16 cellular contexts compared by ENCODE assay signal in genomic region chr21:29082416-29082815, GRCh38. TPM values are rescaled to one million over a fixed set of nuclear protein-coding genes. Genes with fewer than 3 reads are reported as not detected.
DNase-seq lines count a peak whose midpoint lies in the region; ATAC-seq and TF ChIP-seq lines count a peak whose summit lies in the region.
"Had no signal": no experiment of that assay in that cellular context is flagged by ENCODE, and none has a peak within 500 bp of the region (broad histone marks: within the 10 kb centered on the region; RNA-seq: fewer than 3 reads in every experiment).

No MANE protein-coding gene starts in this region.

- H3K36me3 Mint-ChIP-seq in CD14-positive monocyte: peaks cover 0 to 2% of the 10 kb centered on the region in 2 donors
- no peaks in the 10 kb centered on the region for H3K36me3 Mint-ChIP-seq in WTC11
- peaks cover 6% of the 10 kb centered on the region for H3K36me3 Mint-ChIP-seq in MCF 10A (ENCODE audit: insufficient read depth, unreplicated experiment)

- no peak overlapping the region for H2AFZ ChIP-seq in mesenchymal stem cell (ENCODE audit: low read depth, low read length)
- no peak overlapping the region for H2AFZ ChIP-seq in OCI-LY7 (ENCODE audit: low read length)

- no peaks in the 10 kb centered on the region for H3K9me2 ChIP-seq in OCI-LY7 (ENCODE audit: insufficient read depth, low read length)

- H3K27ac ChIP-seq in mesenchymal stem cell (ENCODE audit: low read length, poor library complexity, severe bottlenecking) (no peak overlapping the region), OCI-LY7 (ENCODE audit: low read depth, low read length, poor library complexity, severe bottlenecking) (no peak overlapping the region)
- H3K27ac ChIP-seq: BLaER1 had no signal

- CTCF ChIA-PET in WTC11 (lab: Charles Lee) (interaction anchor here (0.8 kb wide), 1 partner anchor 294 kb away, joined by 3 read pairs; no protein-coding TSS in a partner anchor), MCF 10A (lab: Yijun Ruan, JAX) (interaction anchor here (0.6 to 1.8 kb wide), 4 partner anchors 82 to 292 kb away, joined by 3 to 8 read pairs (median 3); no protein-coding TSS in a partner anchor), OCI-LY7 (lab: Charles Lee; ENCODE audit: unreplicated experiment) (no interaction called here)

- 96% methylated on average over 2 of the region's 2 CpGs for WGBS in mesenchymal stem cell

- H3K36me3 ChIP-seq in mesenchymal stem cell (ENCODE audit: control insufficient read depth in 1 of 2, insufficient read depth in 2 of 2, low read depth in 1 of 2, low read length in 2 of 2) (peaks cover 0 to 9% of the 10 kb centered on the region in 2 experiments), OCI-LY7 (ENCODE audit: insufficient read depth, low read length) (no peaks in the 10 kb centered on the region)
- H3K36me3 ChIP-seq: BLaER1, MG63 had no signal

- no peak overlapping the region for H4K8ac ChIP-seq in mesenchymal stem cell (ENCODE audit: low read length)

- H3K4me3 ChIP-seq in mesenchymal stem cell (ENCODE audit: insufficient read depth in 1 of 2, low read depth in 1 of 2, low read length in 2 of 2) (no peak overlapping the region), OCI-LY7 (ENCODE audit: low read depth, low read length, poor library complexity, severe bottlenecking) (no peak overlapping the region)
- H3K4me3 ChIP-seq: BLaER1, MG63 had no signal

- H3K9me3 ChIP-seq in mesenchymal stem cell (ENCODE audit: control insufficient read depth, low read length) (no peaks in the 10 kb centered on the region), OCI-LY7 (ENCODE audit: low read length) (no peaks in the 10 kb centered on the region)
- H3K9me3 ChIP-seq: BLaER1, MG63 had no signal

- no peak overlapping the region for H3K14ac ChIP-seq in mesenchymal stem cell (ENCODE audit: low read length in 2 of 2)

- H3K4me3 Mint-ChIP-seq in CD14-positive monocyte: no peak overlapping the region
- H3K4me3 Mint-ChIP-seq in WTC11: no peak overlapping the region
- no peak overlapping the region for H3K4me3 Mint-ChIP-seq in MCF 10A (ENCODE audit: unreplicated experiment)

- POLR2A ChIA-PET in WTC11 (lab: Charles Lee) (no interaction called here), MCF 10A (lab: Yijun Ruan, JAX) (interaction anchor here (1.0 to 1.6 kb wide), 2 partner anchors 9 to 218 kb away, joined by 3 to 13 read pairs; partner anchors contain the start of gene CCT8), OCI-LY7 (lab: Charles Lee) (interaction anchor here (0.6 to 1.2 kb wide), 4 partner anchors 10 to 89 kb away, joined by 3 to 5 read pairs (median 4); no protein-coding TSS in a partner anchor)

- no peak overlapping the region for H2BK5ac ChIP-seq in mesenchymal stem cell (ENCODE audit: low read depth, low read length, poor library complexity, severe bottlenecking)

- H3K23ac ChIP-seq in mesenchymal stem cell (ENCODE audit: low read length in 2 of 2): peak overlapping the region in 1 of 2 experiments; percentile 3

- H3K4me1 ChIP-seq in mesenchymal stem cell (ENCODE audit: control insufficient read depth, insufficient read depth, low read depth, low read length) (peaks cover 8% of the 10 kb centered on the region), OCI-LY7 (ENCODE audit: insufficient read depth, low read length, poor library complexity, severe bottlenecking) (peaks cover 23% of the 10 kb centered on the region)

- no peak overlapping the region for H2BK15ac ChIP-seq in mesenchymal stem cell (ENCODE audit: low read depth, poor library complexity, severe bottlenecking)

- H2BK120ac ChIP-seq in mesenchymal stem cell (ENCODE audit: low read depth, low read length): no peak overlapping the region

- H2BK12ac ChIP-seq in mesenchymal stem cell (ENCODE audit: low read length in 2 of 2): no peak overlapping the region

- peak overlapping the region; percentile 57 for H2AK5ac ChIP-seq in mesenchymal stem cell (ENCODE audit: low read length, severe bottlenecking)

- peak; percentile 86 for ATAC-seq in WTC11
- ATAC-seq in HG03135 (IDR thresholded peaks at IDR 0.05; ENCODE audit: unreplicated experiment): no peak

- H3K4me2 ChIP-seq in mesenchymal stem cell (ENCODE audit: low read length, poor library complexity, severe bottlenecking) (no peak overlapping the region), OCI-LY7 (ENCODE audit: low read length) (no peak overlapping the region)
- H3K4me2 ChIP-seq: BLaER1 had no signal

- BruUV-seq in MCF 10A (replicated peaks; lab: Mats Ljungman, UMichigan) (no TSS peak), OCI-LY7 (replicated peaks; lab: Mats Ljungman, UMichigan) (no TSS peak)

- DNase-seq in CD14-positive monocyte (ENCODE audit: low spot score) (no peak), DMS79 treated with DMSO at 0.1 percent for 48 hours (lab: John Stamatoyannopoulos, UW) (peak; percentile 34), WTC11 (ENCODE audit: low spot score) (no peak), mesenchymal stem cell (no peak), MCF 10A (ENCODE audit: unreplicated experiment) (no peak), NCI-H1694 (lab: John Stamatoyannopoulos, UW) (no peak), OCI-LY7 (ENCODE audit: low spot score) (no peak)
- DNase-seq: DMS53, GOT3, MG63, NCI-H1092, NCI-H345, NCI-H526, SIG-M5 had no signal

- H3K9me3 Mint-ChIP-seq in CD14-positive monocyte (peaks cover 0 to 2% (median 0%) of the 10 kb centered on the region in 7 donors), WTC11 (no peaks in the 10 kb centered on the region), MCF 10A (ENCODE audit: unreplicated experiment) (no peaks in the 10 kb centered on the region)

- intact Hi-C loops in CD14-positive monocyte (cut with micrococcal nuclease): no loop called here
- intact Hi-C loops in MCF 10A (cut with micrococcal nuclease): no loop called here
- intact Hi-C loops in OCI-LY7 (cut with micrococcal nuclease; ENCODE audit: unreplicated experiment): no loop called here

- H3K4me1 Mint-ChIP-seq in CD14-positive monocyte: peaks cover 54% of the 10 kb centered on the region
- peaks cover 6% of the 10 kb centered on the region for H3K4me1 Mint-ChIP-seq in WTC11
- H3K4me1 Mint-ChIP-seq in MCF 10A (ENCODE audit: insufficient read depth, unreplicated experiment): peaks cover 7% of the 10 kb centered on the region

- H3K4ac ChIP-seq in mesenchymal stem cell (ENCODE audit: low read depth in 1 of 2, low read length in 2 of 2): no peak overlapping the region

- no peak for TF ChIP-seq CTCF in CD14-positive monocyte (IDR thresholded peaks at IDR 0.05)
- TF ChIP-seq CTCF in WTC11 (IDR thresholded peaks at IDR 0.05): no peak
- no peak for TF ChIP-seq CTCF in MCF 10A (IDR thresholded peaks at IDR 0.05; ENCODE audit: unreplicated experiment)
- TF ChIP-seq CTCF in OCI-LY7 (conservative IDR thresholded peaks at IDR 0.05; ENCODE audit: low read length): no peak

- H3K79me2 ChIP-seq in OCI-LY7 (ENCODE audit: insufficient read depth, low read depth, low read length): no peaks in the 10 kb centered on the region; the same call in 1 of the 2 replicates

- H3K27me3 Mint-ChIP-seq in CD14-positive monocyte (ENCODE audit: low read depth in 3 of 3) (no peaks in the 10 kb centered on the region), WTC11 (ENCODE audit: low read depth) (peaks cover 27% of the 10 kb centered on the region), MCF 10A (ENCODE audit: insufficient read depth, unreplicated experiment) (no peaks in the 10 kb centered on the region)

- peak overlapping the region; percentile 79 to 94 (median 86) for H3K27ac Mint-ChIP-seq in CD14-positive monocyte
- no peak overlapping the region for H3K27ac Mint-ChIP-seq in WTC11
- H3K27ac Mint-ChIP-seq in MCF 10A (ENCODE audit: low read depth, unreplicated experiment): no peak overlapping the region

- no peaks in the 10 kb centered on the region for H4K20me1 ChIP-seq in OCI-LY7 (ENCODE audit: insufficient read depth, low read length)
- H4K20me1 ChIP-seq: BLaER1 had no signal

- no peak overlapping the region for H3K9ac ChIP-seq in mesenchymal stem cell (ENCODE audit: low read length)
- H3K9ac ChIP-seq: BLaER1 had no signal

- H3K79me1 ChIP-seq in mesenchymal stem cell (replicated peaks; ENCODE audit: low read length, poor library complexity, severe bottlenecking): no peaks in the 10 kb centered on the region

- no peak overlapping the region for H3K18ac ChIP-seq in mesenchymal stem cell (ENCODE audit: low read depth in 1 of 2, low read length in 2 of 2)

- no peaks in the 10 kb centered on the region for H3K27me3 ChIP-seq in mesenchymal stem cell (ENCODE audit: control insufficient read depth in 1 of 2, insufficient read depth in 1 of 2, low read length in 2 of 2)
- H3K27me3 ChIP-seq: BLaER1, MG63 had no signal

- H4K91ac ChIP-seq in mesenchymal stem cell (ENCODE audit: low read length): no peak overlapping the region

TF ChIP-seq in WTC11, 78 proteins besides CTCF, POLR2A, EP300 and RAD21 (continues in another document):
- no peak for TF ChIP-seq ZNF263 (CRISPR knock-in tag; IDR thresholded peaks at IDR 0.05; ENCODE audit: low read depth)
- TF ChIP-seq ZNF512 (CRISPR knock-in tag; IDR thresholded peaks at IDR 0.05; ENCODE audit: borderline replicate concordance): no peak

RNA-seq across cellular contexts. Expression of gene CCT8, which starts 9.0 kb away (rescaled TPM):
- 100 to 1,000 TPM; 169 to 173 TPM for polyA plus RNA-seq in CD14-positive monocyte
- total RNA-seq in WTC11 (2021): 329 to 335 TPM (median 333 TPM) in 3 replicates
- polyA plus RNA-seq in mesenchymal stem cell (2013, experiment 1 of 2): 130 TPM
- 133 TPM for polyA plus RNA-seq in mesenchymal stem cell (2013, experiment 2 of 2)
- total RNA-seq in MCF 10A (2022): 174 and 221 TPM in 2 replicates
- total RNA-seq in OCI-LY7 (2014; rRNA removed; shearing (Covaris generic)): 229 and 240 TPM in 2 replicates
- total RNA-seq in OCI-LY7 (2022): 332 and 375 TPM in 2 replicates

RNA-seq across cellular contexts. Expression of gene MAP3K7CL, which starts 48.0 kb away (rescaled TPM):
- 10 to 100 TPM; 14.6 to 15.8 TPM for polyA plus RNA-seq in CD14-positive monocyte
- 0.15 to 0.37 TPM in 2 of 3 replicates, not detected in the other for total RNA-seq in WTC11 (2021)
- 16.6 TPM for polyA plus RNA-seq in mesenchymal stem cell (2013, experiment 1 of 2)
- 16.7 TPM for polyA plus RNA-seq in mesenchymal stem cell (2013, experiment 2 of 2)
- 4.9 and 6.3 TPM in 2 replicates for total RNA-seq in MCF 10A (2022)
- total RNA-seq in OCI-LY7 (2014; rRNA removed; shearing (Covaris generic)): 2.1 and 7.8 TPM in 2 replicates
- 13.0 TPM in 2 replicates for total RNA-seq in OCI-LY7 (2022)

RNA-seq across cellular contexts. Expression of gene USP16, which starts 57.9 kb away (rescaled TPM):
- 10 to 100 TPM; 11.6 to 23.6 TPM for polyA plus RNA-seq in CD14-positive monocyte
- 19.4 to 20.8 TPM (median 19.4 TPM) in 3 replicates for total RNA-seq in WTC11 (2021)
- 32.7 TPM for polyA plus RNA-seq in mesenchymal stem cell (2013, experiment 1 of 2)
- 33.3 TPM for polyA plus RNA-seq in mesenchymal stem cell (2013, experiment 2 of 2)
- 28.0 and 39.3 TPM in 2 replicates for total RNA-seq in MCF 10A (2022)
- total RNA-seq in OCI-LY7 (2014; rRNA removed; shearing (Covaris generic)): 22.8 and 23.1 TPM in 2 replicates
- total RNA-seq in OCI-LY7 (2022): 34.2 and 35.4 TPM in 2 replicates

Comparison
In these comparisons a context has a peak if more than half of its experiments do, and no peak if none do; other contexts are left out.
1. H3K27ac Mint-ChIP-seq: peak in CD14-positive monocyte (7 of 7); none in WTC11 (single experiment) and MCF 10A (single experiment).